In the genomic region with DNA sequence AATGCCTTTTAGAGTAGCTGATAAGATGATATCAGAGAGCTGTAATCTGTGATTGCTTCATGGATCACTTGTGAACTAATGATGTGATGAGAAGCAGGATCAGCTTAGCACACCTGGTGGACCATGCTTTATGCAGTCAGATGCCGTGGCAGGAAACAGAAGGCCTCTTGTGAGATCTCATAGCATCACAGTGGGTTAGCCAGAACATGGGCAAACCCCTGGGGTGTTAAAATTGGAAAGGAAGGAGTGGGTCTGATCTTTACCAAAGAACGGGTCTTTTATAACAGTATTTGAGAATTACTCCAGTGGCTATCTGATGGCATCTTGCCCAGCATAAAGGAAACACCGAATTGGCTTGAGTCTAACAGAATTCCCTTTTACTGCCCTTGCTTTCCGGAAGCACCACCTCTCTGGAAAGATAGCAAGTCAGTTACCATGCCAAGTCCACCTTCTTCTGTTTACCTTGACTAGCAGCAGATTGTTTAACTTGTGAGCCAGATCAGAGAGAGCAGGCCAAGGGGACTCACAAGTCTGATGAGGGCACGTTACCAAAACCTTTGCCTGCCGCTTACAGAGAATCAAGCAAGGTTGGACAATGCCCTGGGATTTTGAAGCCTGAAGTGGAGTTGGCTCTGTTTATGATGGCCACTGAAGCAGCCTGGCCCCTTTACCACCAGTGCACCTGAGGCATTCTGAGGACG, we compare ENCODE assay signal across 18 cellular contexts. TPM values are rescaled to one million over a fixed set of nuclear protein-coding genes. Genes with fewer than 3 reads are reported as not detected.
DNase-seq lines count a peak whose midpoint lies in the region; ATAC-seq and TF ChIP-seq lines count a peak whose summit lies in the region.
"Had no signal": no experiment of that assay in that cellular context is flagged by ENCODE, and none has a peak within 500 bp of the region (broad histone marks: within the 10 kb centered on the region; RNA-seq: fewer than 3 reads in every experiment).

No MANE protein-coding gene starts in this region.

- no peaks in the 10 kb centered on the region for H3K4me1 Mint-ChIP-seq in CD8-positive, alpha-beta memory T cell
- H3K4me1 Mint-ChIP-seq: activated CD4-positive, alpha-beta T cell treated with anti-CD3 and anti-CD28 coated beads, Interleukin-2, amount 10 ng/mL, durations not matched to agents 7 days and 5 days; B cell had no signal

- TF ChIP-seq CTCF in left lung (IDR thresholded peaks at IDR 0.05), result no peak
- TF ChIP-seq CTCF in transverse colon (IDR thresholded peaks at IDR 0.05), result no peak
- no peak for TF ChIP-seq CTCF in osteoblast (IDR thresholded peaks at IDR 0.05; ENCODE audit: extremely low read depth, low read depth, low read length)

- H3K9me3 ChIP-seq in left lung (no peaks in the 10 kb centered on the region), transverse colon (no peaks in the 10 kb centered on the region), osteoblast (ENCODE audit: low read depth, low read length) (no peaks in the 10 kb centered on the region)
- no peaks in the 10 kb centered on the region for H3K9me3 ChIP-seq in CD8-positive, alpha-beta memory T cell (ENCODE audit: low read length)
- H3K9me3 ChIP-seq: right atrium auricular region had no signal

- no peak for TF ChIP-seq POLR2A in transverse colon (IDR thresholded peaks at IDR 0.05)

- no peak overlapping the region for H3K4me2 ChIP-seq in osteoblast (ENCODE audit: insufficient read depth, low read length)
- H3K4me2 ChIP-seq: KMS-11 had no signal

- ATAC-seq in left lung, result peak; percentile 72

- H3K4me3 ChIP-seq in left lung (no peak overlapping the region), transverse colon (no peak overlapping the region), osteoblast (ENCODE audit: insufficient read depth, low read length) (no peak overlapping the region)
- H3K4me3 ChIP-seq in CD8-positive, alpha-beta memory T cell (ENCODE audit: low read length), result no peak overlapping the region
- H3K4me3 ChIP-seq: dorsolateral prefrontal cortex, right atrium auricular region had no signal

- H3K79me2 ChIP-seq in osteoblast (ENCODE audit: insufficient read depth, low read length), result no peaks in the 10 kb centered on the region

- H3K27ac Mint-ChIP-seq in CD8-positive, alpha-beta memory T cell, result peak overlapping the region in 1 of 8 donors; percentile 11
- H3K27ac Mint-ChIP-seq: activated CD4-positive, alpha-beta T cell treated with anti-CD3 and anti-CD28 coated beads, Interleukin-2, amount 10 ng/mL, durations not matched to agents 7 days and 5 days; B cell had no signal

- no peak overlapping the region for H3K4me3 Mint-ChIP-seq in CD8-positive, alpha-beta memory T cell
- H3K4me3 Mint-ChIP-seq: activated CD4-positive, alpha-beta T cell treated with anti-CD3 and anti-CD28 coated beads, Interleukin-2, amount 10 ng/mL, durations not matched to agents 7 days and 5 days; B cell had no signal

- WGBS in transverse colon (ENCODE audit: low coverage in 1 of 2), 2 donors, result 37 to 53% methylated on average over 2 to 7 of the region's 7 CpGs

- H3K36me3 ChIP-seq in left lung (peaks cover 0 to 4% of the 10 kb centered on the region in 2 donors), transverse colon (no peaks in the 10 kb centered on the region), osteoblast (ENCODE audit: insufficient read depth, low read length) (peaks cover 31% of the 10 kb centered on the region)
- no peaks in the 10 kb centered on the region for H3K36me3 ChIP-seq in CD8-positive, alpha-beta memory T cell (ENCODE audit: insufficient read depth, low read length)
- H3K36me3 ChIP-seq: right atrium auricular region had no signal

- H3K9me3 Mint-ChIP-seq in CD8-positive, alpha-beta memory T cell, result no peaks in the 10 kb centered on the region
- H3K9me3 Mint-ChIP-seq: activated CD4-positive, alpha-beta T cell treated with anti-CD3 and anti-CD28 coated beads, Interleukin-2, amount 10 ng/mL, durations not matched to agents 7 days and 5 days had no signal

- no peaks in the 10 kb centered on the region for H4K20me1 ChIP-seq in osteoblast (ENCODE audit: insufficient read depth, low read length)

- H2AFZ ChIP-seq in osteoblast (ENCODE audit: low read length), result no peak overlapping the region

- in situ Hi-C loops in transverse colon (cut with MboI; ENCODE audit: low pct_ligation_motif_present in 1 of 4, low pct_unique_long_range_greater_than_20kb in 1 of 4, low sequenced_read_pairs in 3 of 4), result loop anchor here in 1 of 4 donors (25.0 kb wide), 1 partner anchor 488 kb away; no protein-coding TSS in a partner anchor

- H3K27me3 Mint-ChIP-seq in CD8-positive, alpha-beta memory T cell, result peaks cover under 1 to 6% of the 10 kb centered on the region in 2 donors
- H3K27me3 Mint-ChIP-seq: activated CD4-positive, alpha-beta T cell treated with anti-CD3 and anti-CD28 coated beads, Interleukin-2, amount 10 ng/mL, durations not matched to agents 7 days and 5 days had no signal

- TF ChIP-seq EP300 in transverse colon (IDR thresholded peaks at IDR 0.05; ENCODE audit: low read depth), result no peak

- H3K27ac ChIP-seq in left lung, result no peak overlapping the region
- H3K27ac ChIP-seq in transverse colon, result peak overlapping the region in 2 of 4 donors; percentile 21 to 33
- no peak overlapping the region for H3K27ac ChIP-seq in osteoblast (ENCODE audit: low read depth, low read length)
- H3K27ac ChIP-seq in CD8-positive, alpha-beta memory T cell (ENCODE audit: low read depth, low read length), result no peak overlapping the region
- H3K27ac ChIP-seq: KMS-11, right atrium auricular region had no signal

- CTCF ChIA-PET in CD8-positive, alpha-beta memory T cell (lab: Charles Lee), result interaction anchor here (0.8 kb wide), 1 partner anchor 246 kb away, joined by 4 read pairs; no protein-coding TSS in a partner anchor

- H3K4me1 ChIP-seq in left lung (no peaks in the 10 kb centered on the region), transverse colon (peaks cover 0 to 8% (median 0%) of the 10 kb centered on the region in 4 donors), osteoblast (ENCODE audit: insufficient read depth, low read length) (peaks cover 9% of the 10 kb centered on the region)
- no peaks in the 10 kb centered on the region for H3K4me1 ChIP-seq in CD8-positive, alpha-beta memory T cell (ENCODE audit: insufficient read depth, low read length)
- H3K4me1 ChIP-seq: right atrium auricular region had no signal

- H3K27me3 ChIP-seq in left lung (no peaks in the 10 kb centered on the region), transverse colon (no peaks in the 10 kb centered on the region), osteoblast (ENCODE audit: insufficient read depth, low read length) (no peaks in the 10 kb centered on the region)
- H3K27me3 ChIP-seq in CD8-positive, alpha-beta memory T cell (ENCODE audit: insufficient read depth, low read length, poor library complexity, severe bottlenecking), result no peaks in the 10 kb centered on the region
- H3K27me3 ChIP-seq: dorsolateral prefrontal cortex, right atrium auricular region had no signal

- intact Hi-C loops in left lung (cut with DNase I), result no loop called here
- intact Hi-C loops in transverse colon (cut with DNase I; ENCODE audit: low total_unique reads), result no loop called here

- no peaks in the 10 kb centered on the region for H3K36me3 Mint-ChIP-seq in CD8-positive, alpha-beta memory T cell

- DNase-seq in HT-29 (ENCODE audit: low spot score) (peak; percentile 69), astrocyte of the hippocampus (ENCODE audit: low read depth, low spot score) (peak; percentile 57), left lung (no peak), transverse colon (peak; percentile 21), osteoblast (ENCODE audit: insufficient read length, low spot score, missing footprints) (no peak), GM03348 (ENCODE audit: low spot score) (no peak)
- DNase-seq in CD8-positive, alpha-beta memory T cell, result no peak
- DNase-seq: activated CD4-positive, alpha-beta T cell treated with anti-CD3 and anti-CD28 coated beads, Interleukin-2, amount 10 ng/mL, durations not matched to agents 7 days and 5 days; activated naive CD4-positive, alpha-beta T cell treated with Interleukin-2 at 50 U/mL for 16 hours; DMS153; H7; head of caudate nucleus; NCI-H1092 treated with DMSO at 0.1 percent for 48 hours; NCI-H774 had no signal

- POLR2A ChIA-PET in CD8-positive, alpha-beta memory T cell (lab: Charles Lee), result interaction anchor here (0.6 kb wide), 1 partner anchor 263 kb away, joined by 6 read pairs; no protein-coding TSS in a partner anchor

RNA-seq across cellular contexts. Expression of a gene that starts 20.9 kb away (rescaled TPM):
- 49.2 and 57.4 TPM in 2 replicates for total RNA-seq in HT-29 (2014; rRNA removed; shearing (Covaris generic))
- 10 to 100 TPM; 31.8 to 36.3 TPM for total RNA-seq in left lung
- total RNA-seq in transverse colon, result 10 to 100 TPM; 26.7 to 32.6 (median 29.6) TPM
- 17.7 and 20.6 TPM in 2 replicates for total RNA-seq in osteoblast
- total RNA-seq in CD8-positive, alpha-beta memory T cell, result 10 to 100 TPM; 55.1 to 57.4 TPM
- polyA plus RNA-seq in CD8-positive, alpha-beta memory T cell, result 8.0 TPM

RNA-seq across cellular contexts. Expression of a gene that starts 31.8 kb away (rescaled TPM):
- total RNA-seq in HT-29 (2014; rRNA removed; shearing (Covaris generic)), result 13.5 and 17.2 TPM in 2 replicates
- total RNA-seq in left lung (10 to 100 TPM; 36.1 to 37.3 TPM), transverse colon (10 to 100 TPM; 41.1 to 69.9 (median 50.3) TPM), osteoblast (34.4 and 34.5 TPM in 2 replicates)
- 10 to 100 TPM; 35.3 to 38.3 TPM for total RNA-seq in CD8-positive, alpha-beta memory T cell
- 9.0 TPM for polyA plus RNA-seq in CD8-positive, alpha-beta memory T cell

Comparison
In these comparisons a context has a peak if more than half of its experiments do, and no peak if none do; other contexts are left out.
1. DNase-seq: peak in HT-29 (single experiment), astrocyte of the hippocampus (single experiment) and transverse colon (single experiment); none in left lung (0 of 2), osteoblast (single experiment), CD8-positive, alpha-beta memory T cell (0 of 5) and GM03348 (single experiment).